Comparison of ENCODE assay signal across 20 cellular contexts in genomic region chr7:158612546-158612945, GRCh38. TPM values are rescaled to one million over a fixed set of nuclear protein-coding genes. Genes with fewer than 3 reads are reported as not detected.
DNase-seq lines count a peak whose midpoint lies in the region; ATAC-seq, FAIRE-seq and TF ChIP-seq lines count a peak whose summit lies in the region.
"Had no signal": no experiment of that assay in that cellular context is flagged by ENCODE, and none has a peak within 500 bp of the region (broad histone marks: within the 10 kb centered on the region; RNA-seq: fewer than 3 reads in every experiment).

No MANE protein-coding gene starts in this region.

- no peak for ATAC-seq in GM19023 (IDR thresholded peaks at IDR 0.05; ENCODE audit: unreplicated experiment)
- ATAC-seq: HCT116, Panc1 had no signal

- H3K4me1 Mint-ChIP-seq in progenitor cell of endocrine pancreas (ENCODE audit: low read depth): no peaks in the 10 kb centered on the region

- H3K4me1 ChIP-seq in Karpas-422 (ENCODE audit: low read length): peaks cover 37% of the 10 kb centered on the region

- no peak overlapping the region for H2AFZ ChIP-seq in Karpas-422 (ENCODE audit: low read length)

- peaks cover 24% of the 10 kb centered on the region for H3K36me3 ChIP-seq in Karpas-422 (ENCODE audit: insufficient read depth, low read length)

- no peak for TF ChIP-seq POLR2A in GM12891 (IDR thresholded peaks at IDR 0.05; ENCODE audit: low read depth, low read length)

- H3K27me3 Mint-ChIP-seq in progenitor cell of endocrine pancreas: no peaks in the 10 kb centered on the region

- no peak for TF ChIP-seq CTCF in progenitor cell of endocrine pancreas (IDR thresholded peaks at IDR 0.05; ENCODE audit: unreplicated experiment)

- peaks cover 10% of the 10 kb centered on the region for H3K79me2 ChIP-seq in Karpas-422 (ENCODE audit: low read length)

- no peak for DNase-seq in GM12891 (ENCODE audit: insufficient read length, low spot score)
- no peak for DNase-seq in Karpas-422
- DNase-seq in caudate nucleus (lab: John Stamatoyannopoulos, UW): peak in 29 of 61 donors; percentile 5 to 77 (median 38)
- no peak for DNase-seq in progenitor cell of endocrine pancreas (ENCODE audit: low spot score, unreplicated experiment)
- no peak for DNase-seq in NCI-H187 (lab: John Stamatoyannopoulos, UW)
- no peak for DNase-seq in NCI-H2196 (lab: John Stamatoyannopoulos, UW; ENCODE audit: unreplicated experiment)
- DNase-seq: Kasumi-1, NCI-H1092 treated with DMSO at 0.1 percent for 48 hours, NCI-H1436, NCI-H2029, NCI-H446 treated with DMSO at 0.1 percent for 48 hours, NCI-H526 treated with DMSO at 0.1 percent for 48 hours, SIG-M5 had no signal

- no peaks in the 10 kb centered on the region for H3K9me3 Mint-ChIP-seq in progenitor cell of endocrine pancreas (ENCODE audit: low read depth)
- H3K9me3 Mint-ChIP-seq: CD14-positive monocyte; T-helper 1 cell treated with Interleukin-12 subunit alpha and Interleukin-12 subunit beta and Interleukin-4 antibody, amounts not matched to agents 30 μg/mL and 1 μg/mL, for 36 hours had no signal

- no peaks in the 10 kb centered on the region for H3K36me3 Mint-ChIP-seq in progenitor cell of endocrine pancreas (ENCODE audit: insufficient read depth)

- peak overlapping the region; percentile 3 for H3K27ac Mint-ChIP-seq in progenitor cell of endocrine pancreas
- H3K27ac Mint-ChIP-seq: T-helper 1 cell treated with Interleukin-12 subunit alpha and Interleukin-12 subunit beta and Interleukin-4 antibody, amounts not matched to agents 30 μg/mL and 1 μg/mL, for 36 hours had no signal

- H3K9me2 ChIP-seq in Karpas-422 (replicated peaks; ENCODE audit: insufficient read depth, low read length): no peaks in the 10 kb centered on the region

- H3K4me3 ChIP-seq in Karpas-422 (ENCODE audit: low read length): peak overlapping the region; percentile 52; the same call in 1 of the 2 replicates
- H3K4me3 ChIP-seq: SK-N-MC had no signal

- H3K9me3 ChIP-seq in Karpas-422 (ENCODE audit: low read length): no peaks in the 10 kb centered on the region

- H3K9ac ChIP-seq in Karpas-422 (ENCODE audit: low read length): peak overlapping the region; percentile 49; the same call in 1 of the 2 replicates

- H3K27me3 ChIP-seq in Karpas-422 (ENCODE audit: low read length): no peaks in the 10 kb centered on the region

- H3K4me3 Mint-ChIP-seq in progenitor cell of endocrine pancreas (ENCODE audit: low read depth): no peak overlapping the region
- H3K4me3 Mint-ChIP-seq: CD14-positive monocyte; T-helper 1 cell treated with Interleukin-12 subunit alpha and Interleukin-12 subunit beta and Interleukin-4 antibody, amounts not matched to agents 30 μg/mL and 1 μg/mL, for 36 hours had no signal

- peak; percentile 59 for FAIRE-seq in GM12891 (lab: Jason Lieb, UNC)
- FAIRE-seq: D721Med had no signal

- H4K20me1 ChIP-seq in Karpas-422 (ENCODE audit: insufficient read depth, low read depth, low read length): no peaks in the 10 kb centered on the region; the same call in 1 of the 2 replicates

- H3K27ac ChIP-seq in Karpas-422 (ENCODE audit: low read length): peak overlapping the region; percentile 88
- peak overlapping the region; percentile 69 for H3K27ac ChIP-seq in caudate nucleus (ENCODE audit: low read depth, low read length)
- H3K27ac ChIP-seq: SK-N-MC had no signal

- peak overlapping the region; percentile 66 for H3K4me2 ChIP-seq in Karpas-422 (ENCODE audit: low read depth, low read length, poor library complexity, severe bottlenecking)

TF ChIP-seq in GM12891, 5 proteins besides CTCF, POLR2A, EP300 and RAD21:
- TF ChIP-seq SPI1 (IDR thresholded peaks at IDR 0.05; ENCODE audit: low read depth, low read length) (no peak), POLR2AphosphoS5 (IDR thresholded peaks at IDR 0.05; ENCODE audit: low read depth, low read length) (no peak), POU2F2 (IDR thresholded peaks at IDR 0.05; ENCODE audit: low read depth, low read length) (no peak), TAF1 (IDR thresholded peaks at IDR 0.05; ENCODE audit: low read depth, low read length) (no peak), PAX5 (IDR thresholded peaks at IDR 0.05; ENCODE audit: insufficient read depth, low read length, severe bottlenecking) (no peak)

RNA-seq across cellular contexts. Expression of gene PTPRN2, which starts 24.9 kb away (rescaled TPM):
- 2.0 TPM for polyA plus RNA-seq in GM12891 (2012; ENCODE audit: low read depth, missing spikeins)
- total RNA-seq in Karpas-422 (2014; rRNA removed; shearing (Covaris generic); ENCODE audit: low replicate concordance): 0.87 and 1.7 TPM in 2 replicates
- 9.4 and 11.4 TPM in 2 replicates for total RNA-seq in progenitor cell of endocrine pancreas
